Comparison of ENCODE assay signal across 23 cellular contexts in the genomic region with DNA sequence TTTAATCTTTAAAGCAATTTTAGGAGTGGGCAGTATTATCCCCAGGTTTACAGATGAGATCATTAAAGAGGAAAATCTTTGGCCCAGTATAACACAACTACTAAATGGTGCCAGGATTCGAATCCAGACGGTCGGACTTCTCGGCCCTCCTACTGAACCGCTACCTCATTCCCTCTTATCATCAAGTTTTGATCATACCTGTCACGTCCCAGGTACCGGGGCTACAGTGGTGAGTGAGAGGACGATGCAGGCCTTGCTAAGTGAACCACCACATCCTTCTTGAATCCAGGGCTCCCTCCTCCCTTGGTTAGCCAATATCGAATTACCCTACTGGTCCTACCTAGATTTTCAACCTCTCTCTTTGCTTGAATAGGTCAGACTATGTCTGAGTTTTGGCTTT.
"Had no signal": no experiment of that assay in that cellular context is flagged by ENCODE, and none has a peak within 500 bp of the region (broad histone marks: within the 10 kb centered on the region; RNA-seq: fewer than 3 reads in every experiment).

No MANE protein-coding gene starts in this region.

- H3K4me3 ChIP-seq: neural progenitor cell, ovary, psoas muscle, right lobe of liver, sigmoid colon, stomach, thoracic aorta, thyroid gland, tibial nerve, upper lobe of right lung, uterus had no signal

- H3K9me3 ChIP-seq: ovary, psoas muscle, right lobe of liver, sigmoid colon, stomach, thoracic aorta, thyroid gland, tibial nerve, upper lobe of right lung, uterus had no signal

- ATAC-seq: natural killer cell; psoas muscle; right cardiac atrium; right lobe of liver; stimulated activated effector memory CD8-positive, alpha-beta T cell treated with anti-CD3 and anti-CD28 coated beads, Interleukin-12 subunit alpha, Interleukin-12 subunit beta, amount 100 ng/mL, for 72 hours; stimulated activated naive B cell treated with anti-CD40 and anti-IgM and Interleukin-4, amounts not matched to agents 10 μg/mL and 1 μg/mL and 100 μg/mL, for 72 hours; upper lobe of right lung had no signal

- DNase-seq: natural killer cell; occipital lobe; ovary; posterior cingulate gyrus; psoas muscle; right cardiac atrium; right lobe of liver; sigmoid colon; stimulated activated CD4-positive, alpha-beta T cell treated with anti-CD3 and anti-CD28 coated beads, Interleukin-15, amount 100 ng/mL, for 24 hours; stimulated activated CD4-positive, alpha-beta T cell treated with anti-CD3 and anti-CD28 coated beads, Interleukin-2, amount 100 ng/mL, for 24 hours; stimulated activated CD4-positive, alpha-beta T cell treated with anti-CD3 and anti-CD28 coated beads, Interleukin-2, amount 100 ng/mL, for 48 hours; stimulated activated CD4-positive, alpha-beta T cell treated with anti-CD3 and anti-CD28 coated beads, Interleukin-4, amount 100 ng/mL, for 24 hours; stimulated activated naive B cell treated with anti-CD40 and anti-IgM and Interleukin-4, amounts not matched to agents 10 μg/mL and 1 μg/mL and 100 μg/mL, for 72 hours; stimulated activated naive CD4-positive, alpha-beta T cell treated with Interleukin-2 at 50 U/mL for 16 hours; stomach; thyroid gland; upper lobe of right lung; uterus had no signal

- H3K4me1 ChIP-seq: parathyroid adenoma, psoas muscle, right lobe of liver, stomach, thyroid gland, tibial nerve, upper lobe of right lung, uterus had no signal

- H3K27ac ChIP-seq: neural progenitor cell, ovary, parathyroid adenoma, psoas muscle, right lobe of liver, sigmoid colon, stomach, thoracic aorta, thyroid gland, tibial nerve, upper lobe of right lung, uterus had no signal

- H3K4me2 ChIP-seq: neural progenitor cell had no signal

- H3K9ac ChIP-seq: neural progenitor cell, parathyroid adenoma had no signal

- H3K27me3 ChIP-seq: neural progenitor cell, ovary, right lobe of liver, sigmoid colon, stomach, thyroid gland, tibial nerve, upper lobe of right lung, uterus had no signal

- H3K79me2 ChIP-seq: parathyroid adenoma had no signal

- H3K36me3 ChIP-seq: neural progenitor cell, ovary, right lobe of liver, sigmoid colon, thoracic aorta, thyroid gland, tibial nerve, uterus had no signal
